20 cellular contexts compared by ENCODE assay signal in genomic region chr15:63057454-63058335, GRCh38. TPM values are rescaled to one million over a fixed set of nuclear protein-coding genes. Genes with fewer than 3 reads are reported as not detected.
DNase-seq lines count a peak whose midpoint lies in the region; ATAC-seq and TF ChIP-seq lines count a peak whose summit lies in the region.
"Had no signal": no experiment of that assay in that cellular context is flagged by ENCODE, and none has a peak within 500 bp of the region (broad histone marks: within the 10 kb centered on the region; RNA-seq: fewer than 3 reads in every experiment).

No MANE protein-coding gene starts in this region.

- CTCF ChIA-PET in WTC11 (lab: Charles Lee), result interaction anchor here (1.3 kb wide), 1 partner anchor 10 kb away, joined by 4 read pairs; no protein-coding TSS in a partner anchor

- H3K4me3 Mint-ChIP-seq in WTC11, result no peak overlapping the region
- no peak overlapping the region for H3K4me3 Mint-ChIP-seq in stimulated activated effector memory CD8-positive, alpha-beta T cell treated with anti-CD3 and anti-CD28 coated beads, Interleukin-12 subunit alpha, Interleukin-12 subunit beta, amount 100 ng/mL, for 72 hours
- H3K4me3 Mint-ChIP-seq: activated CD8-positive, alpha-beta T cell treated with anti-CD3 and anti-CD28 coated beads for 36 hours; IgD-negative memory B cell had no signal

- WGBS in smooth muscle cell (ENCODE audit: low lambda C conversion rate), result 71% methylated on average over 8 of the region's 8 CpGs

- no peak overlapping the region for H3K9ac ChIP-seq in smooth muscle cell (ENCODE audit: low read depth)

- no peaks in the 10 kb centered on the region for H3K27me3 Mint-ChIP-seq in WTC11 (ENCODE audit: low read depth)
- H3K27me3 Mint-ChIP-seq: activated CD8-positive, alpha-beta T cell treated with anti-CD3 and anti-CD28 coated beads for 36 hours; IgD-negative memory B cell had no signal

- H3K36me3 Mint-ChIP-seq in WTC11, result peaks cover 86% of the 10 kb centered on the region
- peaks cover 17% of the 10 kb centered on the region for H3K36me3 Mint-ChIP-seq in stimulated activated effector memory CD8-positive, alpha-beta T cell treated with anti-CD3 and anti-CD28 coated beads, Interleukin-12 subunit alpha, Interleukin-12 subunit beta, amount 100 ng/mL, for 72 hours

- H3K9me3 ChIP-seq in smooth muscle cell (replicated peaks; ENCODE audit: low read depth), result no peaks in the 10 kb centered on the region
- H3K9me3 ChIP-seq: lower lobe of right lung, vagina had no signal

- H3F3A ChIP-seq in smooth muscle cell (ENCODE audit: low read depth), result peaks cover 92% of the 10 kb centered on the region

- H3K4me3 ChIP-seq in smooth muscle cell, result no peak overlapping the region
- H3K4me3 ChIP-seq: lower lobe of right lung, SK-N-MC, vagina had no signal

- H3K4me2 ChIP-seq in smooth muscle cell, result no peak overlapping the region

- POLR2A ChIA-PET in WTC11 (lab: Charles Lee), result interaction anchor here (0.6 to 1.4 kb wide), 4 partner anchors 8 to 211 kb away, joined by 3 to 5 read pairs (median 4); partner anchors contain the start of gene TPM1

- peaks cover 41% of the 10 kb centered on the region for H3K36me3 ChIP-seq in smooth muscle cell (ENCODE audit: low read depth)

- H4K20me1 ChIP-seq in smooth muscle cell (ENCODE audit: low read depth), result peaks cover 100% of the 10 kb centered on the region

- TF ChIP-seq CTCF in WTC11 (IDR thresholded peaks at IDR 0.05), result no peak
- TF ChIP-seq CTCF in smooth muscle cell (IDR thresholded peaks at IDR 0.05; ENCODE audit: borderline replicate concordance, insufficient read depth, poor library complexity, severe bottlenecking), result no peak

- H3K4me1 ChIP-seq in smooth muscle cell (ENCODE audit: low read depth), result peaks cover 12% of the 10 kb centered on the region

- H3K9me3 Mint-ChIP-seq in WTC11, result no peaks in the 10 kb centered on the region
- no peaks in the 10 kb centered on the region for H3K9me3 Mint-ChIP-seq in stimulated activated effector memory CD8-positive, alpha-beta T cell treated with anti-CD3 and anti-CD28 coated beads, Interleukin-12 subunit alpha, Interleukin-12 subunit beta, amount 100 ng/mL, for 72 hours
- H3K9me3 Mint-ChIP-seq: activated CD8-positive, alpha-beta T cell treated with anti-CD3 and anti-CD28 coated beads for 36 hours; IgD-negative memory B cell had no signal

- H3K4me1 Mint-ChIP-seq in WTC11, result peaks cover 12% of the 10 kb centered on the region
- H3K4me1 Mint-ChIP-seq in stimulated activated effector memory CD8-positive, alpha-beta T cell treated with anti-CD3 and anti-CD28 coated beads, Interleukin-12 subunit alpha, Interleukin-12 subunit beta, amount 100 ng/mL, for 72 hours, result no peaks in the 10 kb centered on the region
- H3K4me1 Mint-ChIP-seq: IgD-negative memory B cell had no signal

- peak overlapping the region; percentile 80 for H3K27ac ChIP-seq in smooth muscle cell (ENCODE audit: low read depth)
- H3K27ac ChIP-seq: epithelial cell of prostate, lower lobe of right lung, RWPE1, SK-N-MC, vagina had no signal

- DNase-seq in ELF-1 (ENCODE audit: low read depth, low spot score) (peak; percentile 6), WTC11 (ENCODE audit: low spot score) (no peak), glomerular visceral epithelial cell (ENCODE audit: extremely low spot score) (peak; percentile 34), smooth muscle cell (lab: John Stamatoyannopoulos, UW; ENCODE audit: unreplicated experiment) (no peak), NCI-H1694 treated with DMSO at 0.1 percent for 48 hours (lab: John Stamatoyannopoulos, UW) (no peak), NCI-H187 (lab: John Stamatoyannopoulos, UW) (no peak)
- DNase-seq in stimulated activated effector memory CD8-positive, alpha-beta T cell treated with anti-CD3 and anti-CD28 coated beads, Interleukin-12 subunit alpha, Interleukin-12 subunit beta, amount 100 ng/mL, for 72 hours (ENCODE audit: low spot score in 2 of 2), result no peak
- DNase-seq: activated CD8-positive, alpha-beta T cell treated with anti-CD3 and anti-CD28 coated beads for 36 hours; activated T-cell treated with anti-CD3 and anti-CD28 coated beads, Interleukin-2, amount 50 U/mL, for 1 hour; GDM1; lower lobe of right lung; NCI-H146; NCI-H526 treated with DMSO at 0.1 percent for 48 hours had no signal

- H3K27me3 ChIP-seq in smooth muscle cell (ENCODE audit: low read depth), result no peaks in the 10 kb centered on the region
- H3K27me3 ChIP-seq: vagina had no signal

- ATAC-seq in WTC11 (no peak), HG03469 (IDR thresholded peaks at IDR 0.05; ENCODE audit: unreplicated experiment) (no peak)
- no peak for ATAC-seq in stimulated activated effector memory CD8-positive, alpha-beta T cell treated with anti-CD3 and anti-CD28 coated beads, Interleukin-12 subunit alpha, Interleukin-12 subunit beta, amount 100 ng/mL, for 72 hours
- ATAC-seq: activated CD8-positive, alpha-beta T cell treated with anti-CD3 and anti-CD28 coated beads for 36 hours; HCT116; lower lobe of right lung had no signal

- no peak overlapping the region for H2AFZ ChIP-seq in smooth muscle cell (ENCODE audit: low read depth)

- H3K79me2 ChIP-seq in smooth muscle cell (ENCODE audit: low read depth), result peaks cover 3% of the 10 kb centered on the region

- 0 out of 2 replicates have a peak overlapping the region, but pooled peaks have one; percentile 5 for H3K27ac Mint-ChIP-seq in WTC11
- H3K27ac Mint-ChIP-seq in stimulated activated effector memory CD8-positive, alpha-beta T cell treated with anti-CD3 and anti-CD28 coated beads, Interleukin-12 subunit alpha, Interleukin-12 subunit beta, amount 100 ng/mL, for 72 hours, result no peak overlapping the region
- H3K27ac Mint-ChIP-seq: activated CD8-positive, alpha-beta T cell treated with anti-CD3 and anti-CD28 coated beads for 36 hours; IgD-negative memory B cell had no signal

TF ChIP-seq in WTC11, 78 proteins besides CTCF, POLR2A, EP300 and RAD21:
- TF ChIP-seq AFF4 (CRISPR knock-in tag; IDR thresholded peaks at IDR 0.05; ENCODE audit: borderline replicate concordance) (no peak), CDX4 (CRISPR knock-in tag; IDR thresholded peaks at IDR 0.05; ENCODE audit: borderline replicate concordance) (peak; percentile 82; the same call in 1 of the 2 replicates), AR (CRISPR knock-in tag; IDR thresholded peaks at IDR 0.05) (peak; percentile 17; the same call in 1 of the 2 replicates)

RNA-seq across cellular contexts. Expression of gene TPM1, which starts 15.1 kb away (rescaled TPM):
- total RNA-seq in WTC11 (2021) (370 to 421 TPM (median 382 TPM) in 3 replicates), smooth muscle cell (1,694 and 1,869 TPM in 2 replicates)
- polyA plus RNA-seq in smooth muscle cell, result 1,915 and 2,406 TPM in 2 replicates

Comparison
In these comparisons a context has a peak if more than half of its experiments do, and no peak if none do; other contexts are left out.
1. DNase-seq: peak in ELF-1 (single experiment) and glomerular visceral epithelial cell (single experiment); none in WTC11 (single experiment), smooth muscle cell (single experiment), stimulated activated effector memory CD8-positive, alpha-beta T cell treated with anti-CD3 and anti-CD28 coated beads, Interleukin-12 subunit alpha, Interleukin-12 subunit beta, amount 100 ng/mL, for 72 hours (0 of 2), NCI-H1694 treated with DMSO at 0.1 percent for 48 hours (single experiment) and NCI-H187 (0 of 2).